In genomic region chr16:4371481-4372314, GRCh38 we compare ENCODE assay signal across 8 cellular contexts. TPM values are rescaled to one million over a fixed set of nuclear protein-coding genes. Genes with fewer than 3 reads are reported as not detected.
DNase-seq lines count a peak whose midpoint lies in the region; ATAC-seq, FAIRE-seq and TF ChIP-seq lines count a peak whose summit lies in the region.

VASN (plus strand) TSS chr16:4371848; CDS start chr16:4380878, 9,030 bp downstream.

- DNase-seq in NCI-H82 (lab: John Stamatoyannopoulos, UW) (peak; percentile 72), NCI-H82 treated with DMSO at 0.1 percent for 48 hours (lab: John Stamatoyannopoulos, UW; ENCODE audit: unreplicated experiment) (no peak), MG63 (peak; percentile 84), H1 (ENCODE audit: low read depth in 1 of 2, low spot score in 2 of 2) (peak in 1 of 2 experiments; percentile 93), mesendoderm (peak; percentile 78)
- DNase-seq in activated CD8-positive, alpha-beta memory T cell treated with anti-CD3 and anti-CD28 coated beads, Interleukin-2, amount 10 ng/mL, durations not matched to agents 7 days and 5 days: peak; percentile 65
- peak; percentile 55 for DNase-seq in stimulated activated CD8-positive, alpha-beta memory T cell treated with anti-CD3 and anti-CD28 coated beads, Interleukin-12 subunit alpha, Interleukin-12 subunit beta, amount 100 ng/mL, for 4 hours (ENCODE audit: low read depth)

- TF ChIP-seq RAD21 in H1 (IDR thresholded peaks at IDR 0.05 in 1 of 2, conservative IDR thresholded peaks at IDR 0.05 in 1 of 2; ENCODE audit: low read depth in 2 of 2, low read length in 2 of 2): no peak

- no peaks in the 10 kb centered on the region for H3K9me3 Mint-ChIP-seq in activated CD8-positive, alpha-beta memory T cell treated with anti-CD3 and anti-CD28 coated beads, Interleukin-2, amount 10 ng/mL, durations not matched to agents 7 days and 5 days (ENCODE audit: low read depth)

- peak in 1 of 2 experiments; percentile 97; a peak in 2 of 3 replicates for TF ChIP-seq POLR2A in H1 (IDR thresholded peaks at IDR 0.05; ENCODE audit: control extremely low read depth in 1 of 2, low read depth in 2 of 2, low read length in 2 of 2)

- H3K9ac ChIP-seq in H1 (replicated peaks in 1 of 4; ENCODE audit: extremely low read depth in 1 of 4, low read depth in 3 of 4, low read length in 3 of 4): peak within 1 kb of the TSS in 2 of 4 experiments; percentile 6 to 64; a peak in 4 of 7 replicates
- peak within 1 kb of the TSS; percentile 72 for H3K9ac ChIP-seq in mesendoderm (ENCODE audit: low read length)

- H3K4me1 ChIP-seq in H1 (replicated peaks in 1 of 4; ENCODE audit: control insufficient read depth in 3 of 4, insufficient read depth in 4 of 4, low read length in 3 of 4) (peaks cover 4 to 42% (median 35%) of the 10 kb centered on the region in 4 experiments), mesendoderm (ENCODE audit: control insufficient read depth, low read depth, low read length) (peaks cover 16% of the 10 kb centered on the region)

- H4K8ac ChIP-seq in H1 (ENCODE audit: extremely low read depth, insufficient read depth, low read length) (no peak within 1 kb of the TSS), mesendoderm (ENCODE audit: low read depth, low read length) (no peak within 1 kb of the TSS)

- peak within 1 kb of the TSS; percentile 60 for H3K4me3 Mint-ChIP-seq in activated CD8-positive, alpha-beta memory T cell treated with anti-CD3 and anti-CD28 coated beads, Interleukin-2, amount 10 ng/mL, durations not matched to agents 7 days and 5 days

- TF ChIP-seq CTCF in H1 (IDR thresholded peaks at IDR 0.05; ENCODE audit: control extremely low read depth in 1 of 3, insufficient read depth in 1 of 3, low read depth in 1 of 3, low read length in 3 of 3): no peak

- H2BK5ac ChIP-seq in H1 (ENCODE audit: low read depth, low read length) (0 out of 2 replicates have a peak within 1 kb of the TSS, but pooled peaks have one; percentile 18), mesendoderm (ENCODE audit: low read length) (no peak within 1 kb of the TSS)

- H2BK15ac ChIP-seq in H1 (ENCODE audit: low read length): peak within 1 kb of the TSS; percentile 40; the same call in 1 of the 2 replicates
- no peak within 1 kb of the TSS for H2BK15ac ChIP-seq in mesendoderm (replicated peaks; ENCODE audit: low read depth)

- H4K5ac ChIP-seq in H1 (ENCODE audit: insufficient read length, low read depth, low read length) (no peak within 1 kb of the TSS), mesendoderm (ENCODE audit: low read length) (no peak within 1 kb of the TSS)

- H4K91ac ChIP-seq in H1 (replicated peaks; ENCODE audit: insufficient read length, low read length): no peak within 1 kb of the TSS

- H3K23ac ChIP-seq in H1 (ENCODE audit: insufficient read length) (no peak within 1 kb of the TSS), mesendoderm (ENCODE audit: low read length) (peak within 1 kb of the TSS; percentile 74)

- peaks cover 4 to 17% of the 10 kb centered on the region in 2 experiments for H4K20me1 ChIP-seq in H1 (replicated peaks in 1 of 2; ENCODE audit: control insufficient read depth in 1 of 2, insufficient read depth in 2 of 2, low read length in 2 of 2)

- no peak within 1 kb of the TSS for H2BK12ac ChIP-seq in H1 (ENCODE audit: low read depth, low read length)

- H3K4me3 ChIP-seq in MG63 (peak within 1 kb of the TSS; percentile 74), H1 (ENCODE audit: extremely low read depth in 1 of 4, insufficient read depth in 2 of 4, low read depth in 3 of 4, low read length in 4 of 4) (peak within 1 kb of the TSS; percentile 54 to 78 (median 59)), mesendoderm (ENCODE audit: low read length) (peak within 1 kb of the TSS; percentile 42)

- ATAC-seq in activated CD8-positive, alpha-beta memory T cell treated with anti-CD3 and anti-CD28 coated beads, Interleukin-2, amount 10 ng/mL, durations not matched to agents 7 days and 5 days: peak; percentile 87
- ATAC-seq in HG03469 (IDR thresholded peaks at IDR 0.05; ENCODE audit: unreplicated experiment): no peak

- WGBS in H1 (ENCODE audit: extremely low coverage in 1 of 2, insufficient coverage in 1 of 2, insufficient read length in 1 of 2, insufficient replicate concordance in 2 of 2, low coverage in 1 of 2, low lambda C conversion rate in 2 of 2, missing lambda C conversion rate in 1 of 2), 2 experiments: 8% methylated on average over 49 of the region's 86 CpGs; no CpG with 5 or more reads in 1 of the 2 experiments
- WGBS in mesendoderm (ENCODE audit: extremely low coverage, insufficient coverage, low lambda C conversion rate): no CpG with 5 or more reads among the region's 86 CpGs

- H3K4ac ChIP-seq in H1 (replicated peaks; ENCODE audit: insufficient read length, low read depth, low read length): no peak within 1 kb of the TSS
- no peak within 1 kb of the TSS for H3K4ac ChIP-seq in mesendoderm (ENCODE audit: low read depth, low read length)

- H3K4me2 ChIP-seq in H1 (ENCODE audit: insufficient read depth in 1 of 2, low read depth in 2 of 2, low read length in 2 of 2) (peak within 1 kb of the TSS; percentile 87 to 90), mesendoderm (ENCODE audit: low read length) (peak within 1 kb of the TSS; percentile 42)

- H3K27me3 Mint-ChIP-seq in activated CD8-positive, alpha-beta memory T cell treated with anti-CD3 and anti-CD28 coated beads, Interleukin-2, amount 10 ng/mL, durations not matched to agents 7 days and 5 days: no peaks in the 10 kb centered on the region

- H3K27me3 ChIP-seq in MG63: no peaks in the 10 kb centered on the region
- H3K27me3 ChIP-seq in H1 (replicated peaks in 1 of 4; ENCODE audit: control insufficient read depth in 3 of 4, extremely low read depth in 1 of 4, insufficient read depth in 3 of 4, low read length in 3 of 4): peaks cover 0 to 3% (median under 1%) of the 10 kb centered on the region in 4 experiments; a peak in 2 of 7 replicates
- H3K27me3 ChIP-seq in mesendoderm (ENCODE audit: insufficient read depth, low read length, poor library complexity): no peaks in the 10 kb centered on the region

- H3K79me2 ChIP-seq in H1 (ENCODE audit: control insufficient read depth in 1 of 2, insufficient read depth in 2 of 2, low read length in 2 of 2) (peaks cover 0 to 8% of the 10 kb centered on the region in 2 experiments; a peak in 1 of 4 replicates), mesendoderm (ENCODE audit: control insufficient read depth, insufficient read depth, low read length) (no peaks in the 10 kb centered on the region)

- no peak within 1 kb of the TSS for H2BK120ac ChIP-seq in H1 (replicated peaks; ENCODE audit: low read depth, low read length)
- no peak within 1 kb of the TSS for H2BK120ac ChIP-seq in mesendoderm (ENCODE audit: low read depth, low read length)

- H3K27ac ChIP-seq in H1 (ENCODE audit: low read depth, low read length) (no peak within 1 kb of the TSS), mesendoderm (ENCODE audit: low read depth, low read length) (no peak within 1 kb of the TSS)

- no peak within 1 kb of the TSS for H2AFZ ChIP-seq in H1 (ENCODE audit: low read length)

- H3K4me1 Mint-ChIP-seq in activated CD8-positive, alpha-beta memory T cell treated with anti-CD3 and anti-CD28 coated beads, Interleukin-2, amount 10 ng/mL, durations not matched to agents 7 days and 5 days: peaks cover 4% of the 10 kb centered on the region

- no peak within 1 kb of the TSS for H2AK5ac ChIP-seq in H1 (ENCODE audit: low read depth, low read length)
- no peak within 1 kb of the TSS for H2AK5ac ChIP-seq in mesendoderm (ENCODE audit: low read length)

- POLR2A ChIA-PET in H1 (lab: Charles Lee; ENCODE audit: partially characterized antibody): interaction anchor here (0.8 to 11.7 kb wide), 17 partner anchors 10 to 67 kb away, joined by 3 to 223 read pairs (median 5); partner anchors contain the start of genes CORO7 and PAM16

- H3K23me2 ChIP-seq in H1 (ENCODE audit: low read depth, low read length): peaks cover 6% of the 10 kb centered on the region; the same call in 1 of the 2 replicates

- TF ChIP-seq EP300 in H1 (IDR thresholded peaks at IDR 0.05; ENCODE audit: borderline replicate concordance in 1 of 2, low read depth in 2 of 2, low read length in 2 of 2): no peak

- H3K36me3 Mint-ChIP-seq in activated CD8-positive, alpha-beta memory T cell treated with anti-CD3 and anti-CD28 coated beads, Interleukin-2, amount 10 ng/mL, durations not matched to agents 7 days and 5 days: peaks cover 3% of the 10 kb centered on the region

- H3K79me1 ChIP-seq in H1 (ENCODE audit: low read depth, low read length): peaks cover 4% of the 10 kb centered on the region
- H3K79me1 ChIP-seq in mesendoderm (ENCODE audit: low read length): no peaks in the 10 kb centered on the region

- no peaks in the 10 kb centered on the region for H3K9me3 ChIP-seq in MG63
- no peaks in the 10 kb centered on the region for H3K9me3 ChIP-seq in H1 (ENCODE audit: insufficient read depth in 2 of 2, low read depth in 1 of 2, low read length in 1 of 2)

- H3K56ac ChIP-seq in H1 (replicated peaks; ENCODE audit: insufficient read length, low read depth, low read length) (no peak within 1 kb of the TSS), mesendoderm (ENCODE audit: low read length) (peak within 1 kb of the TSS; percentile 69)

- no peak within 1 kb of the TSS for H3K27ac Mint-ChIP-seq in activated CD8-positive, alpha-beta memory T cell treated with anti-CD3 and anti-CD28 coated beads, Interleukin-2, amount 10 ng/mL, durations not matched to agents 7 days and 5 days

- no peak for FAIRE-seq in H1 (lab: Jason Lieb, UNC)

- no peak within 1 kb of the TSS for H2BK20ac ChIP-seq in H1 (ENCODE audit: low read length)

- H3K36me3 ChIP-seq in MG63: peaks cover 34% of the 10 kb centered on the region
- no peaks in the 10 kb centered on the region for H3K36me3 ChIP-seq in H1 (ENCODE audit: control insufficient read depth in 2 of 4, insufficient read depth in 4 of 4, low read length in 3 of 4)
- no peaks in the 10 kb centered on the region for H3K36me3 ChIP-seq in mesendoderm (ENCODE audit: control insufficient read depth, insufficient read depth, low read length)

- CTCF ChIA-PET in activated CD8-positive, alpha-beta memory T cell treated with anti-CD3 and anti-CD28 coated beads, Interleukin-2, amount 10 ng/mL, durations not matched to agents 7 days and 5 days (lab: Charles Lee): interaction anchor here (2.8 kb wide), 1 partner anchor 31 kb away, joined by 11 read pairs; no protein-coding TSS in a partner anchor
- CTCF ChIA-PET in H1 (lab: Charles Lee; ENCODE audit: partially characterized antibody): interaction anchor here (0.8 to 24.8 kb wide), 10 partner anchors 7 to 118 kb away, joined by 3 to 659 read pairs (median 26); no protein-coding TSS in a partner anchor

- no peak within 1 kb of the TSS for H3K14ac ChIP-seq in H1 (ENCODE audit: insufficient read length)

- H3K18ac ChIP-seq in H1 (ENCODE audit: extremely low read depth, low read length) (peak within 1 kb of the TSS; percentile 10), mesendoderm (ENCODE audit: low read length) (peak within 1 kb of the TSS; percentile 42)

RNA-seq across cellular contexts. Expression of gene VASN, which starts in this region (rescaled TPM):
- 55.7 and 68.7 TPM in 2 replicates for total RNA-seq in MG63 (2014; rRNA removed; shearing (Covaris generic); ENCODE audit: low replicate concordance)
- not detected for total RNA-seq in activated CD8-positive, alpha-beta memory T cell treated with anti-CD3 and anti-CD28 coated beads, Interleukin-2, amount 10 ng/mL, durations not matched to agents 7 days and 5 days
- 9.6 and 10.1 TPM in 2 replicates for total RNA-seq in H1 (2021; fragmentation: NEBNext Ultra II Directional; extraction: Animal tissue kit (Norgen Biotek cat#: 25700))
- polyA plus RNA-seq in H1 (2011; rRNA removed): 11.3 and 25.2 TPM in 2 replicates
- polyA plus RNA-seq in H1 (2011; cell fraction: cytosol; rRNA removed): 7.2 TPM
- polyA plus RNA-seq in H1 (2011; cell fraction: nucleus; rRNA removed): 15.2 TPM
- 3.4 to 8.6 TPM (median 7.8 TPM) in 4 replicates for polyA plus RNA-seq in H1 (2012, experiment 1 of 2)
- polyA plus RNA-seq in H1 (2012, experiment 2 of 2): 6.1 TPM
- polyA plus RNA-seq in H1 (2013, experiment 1 of 2): 16.7 TPM
- 14.5 TPM for polyA plus RNA-seq in H1 (2013, experiment 2 of 2)
- polyA minus RNA-seq in H1 (2011; rRNA and poly(A)+ RNA removed): 3.4 and 4.5 TPM in 2 replicates
- 11.4 TPM for polyA minus RNA-seq in H1 (2011; cell fraction: cytosol; rRNA and poly(A)+ RNA removed)
- 22.5 TPM for polyA minus RNA-seq in H1 (2011; cell fraction: nucleus; rRNA and poly(A)+ RNA removed)
- polyA plus RNA-seq in mesendoderm (2013, experiment 1 of 2): 6.4 TPM
- 6.5 TPM for polyA plus RNA-seq in mesendoderm (2013, experiment 2 of 2)

Comparison
In these comparisons a context has a peak if more than half of its experiments do, and no peak if none do; other contexts are left out.
1. RNA of gene VASN (total RNA-seq): 55.7 to 68.7 TPM in MG63 and 9.6 to 10.1 TPM in H1; not detected in activated CD8-positive, alpha-beta memory T cell treated with anti-CD3 and anti-CD28 coated beads, Interleukin-2, amount 10 ng/mL, durations not matched to agents 7 days and 5 days; every median in the first group is over 10 times any median in the second.
2. Peak in DNase-seq and ATAC-seq in activated CD8-positive, alpha-beta memory T cell treated with anti-CD3 and anti-CD28 coated beads, Interleukin-2, amount 10 ng/mL, durations not matched to agents 7 days and 5 days; RNA of the gene not detected or under 1 TPM.
3. Peak in every context shown above with its lines, with median percentiles within 50 percentile points of each other: H3K4me3 ChIP-seq.